ENCODE assay signal across 10 cellular contexts in the genomic region with DNA sequence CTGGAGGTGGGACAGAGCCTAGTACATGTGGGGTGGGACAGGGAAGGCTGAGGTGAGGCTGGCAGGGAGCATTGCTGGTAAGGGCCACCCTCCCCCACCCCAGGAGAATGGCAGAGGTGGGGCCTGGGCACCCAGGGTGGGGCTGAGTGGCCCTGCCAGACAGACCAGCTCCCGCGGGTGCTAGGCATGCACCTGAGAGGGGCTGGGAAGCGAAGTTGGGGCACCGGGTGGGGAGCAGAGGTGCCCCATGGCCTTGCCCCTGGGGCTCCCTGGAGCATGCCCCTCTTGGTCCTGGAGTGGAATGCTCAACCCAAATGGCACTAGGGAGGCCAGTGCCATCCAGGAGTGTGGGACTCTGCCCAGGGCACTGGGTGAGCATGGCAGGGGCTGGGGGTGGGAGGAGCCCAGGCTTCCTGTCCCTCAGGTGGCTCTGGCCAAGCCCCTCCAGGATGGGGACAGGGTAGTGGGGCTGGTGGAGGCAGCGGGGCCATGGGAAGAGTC. TPM values are rescaled to one million over a fixed set of nuclear protein-coding genes. Genes with fewer than 3 reads are reported as not detected.
DNase-seq lines count a peak whose midpoint lies in the region; FAIRE-seq and TF ChIP-seq lines count a peak whose summit lies in the region.
"Had no signal": no experiment of that assay in that cellular context is flagged by ENCODE, and none has a peak within 500 bp of the region (broad histone marks: within the 10 kb centered on the region; RNA-seq: fewer than 3 reads in every experiment).

No MANE protein-coding gene starts in this region.

- peak overlapping the region; percentile 10 for H3K4ac ChIP-seq in H1 (replicated peaks; ENCODE audit: insufficient read length, low read depth, low read length)

- TF ChIP-seq CTCF in H1 (IDR thresholded peaks at IDR 0.05; ENCODE audit: control extremely low read depth in 1 of 3, insufficient read depth in 1 of 3, low read depth in 1 of 3, low read length in 3 of 3) (no peak), type B pancreatic cell (conservative IDR thresholded peaks at IDR 0.05) (no peak)

- peak overlapping the region; percentile 78; the same call in 1 of the 2 replicates for H3K18ac ChIP-seq in H1 (ENCODE audit: extremely low read depth, low read length)

- TF ChIP-seq EP300 in H1 (IDR thresholded peaks at IDR 0.05; ENCODE audit: borderline replicate concordance in 1 of 2, low read depth in 2 of 2, low read length in 2 of 2) = no peak

- H3K23ac ChIP-seq in H1 (ENCODE audit: insufficient read length) = no peak overlapping the region

- H4K91ac ChIP-seq in H1 (replicated peaks; ENCODE audit: insufficient read length, low read length) = no peak overlapping the region

- H4K20me1 ChIP-seq in H1 (replicated peaks in 1 of 2; ENCODE audit: control insufficient read depth in 1 of 2, insufficient read depth in 2 of 2, low read length in 2 of 2) = peaks cover 6 to 12% of the 10 kb centered on the region in 2 experiments

- TF ChIP-seq POLR2A in H1 (IDR thresholded peaks at IDR 0.05; ENCODE audit: control extremely low read depth in 1 of 2, low read depth in 2 of 2, low read length in 2 of 2) = no peak

- peaks cover 16% of the 10 kb centered on the region for H3K27me3 Mint-ChIP-seq in type B pancreatic cell

- 0 out of 2 replicates have a peak overlapping the region, but pooled peaks have one; percentile 13 for H2BK20ac ChIP-seq in H1 (ENCODE audit: low read length)

- no peak for TF ChIP-seq RAD21 in H1 (IDR thresholded peaks at IDR 0.05 in 1 of 2, conservative IDR thresholded peaks at IDR 0.05 in 1 of 2; ENCODE audit: low read depth in 2 of 2, low read length in 2 of 2)

- H3K56ac ChIP-seq in H1 (replicated peaks; ENCODE audit: insufficient read length, low read depth, low read length) = no peak overlapping the region

- POLR2A ChIA-PET in H1 (lab: Charles Lee; ENCODE audit: partially characterized antibody) = interaction anchor here (0.8 to 0.9 kb wide), 3 partner anchors 11 to 213 kb away, joined by 3 to 5 read pairs (median 3); no protein-coding TSS in a partner anchor

- H4K5ac ChIP-seq in H1 (ENCODE audit: insufficient read length, low read depth, low read length) = no peak overlapping the region

- no peaks in the 10 kb centered on the region for H3K9me3 ChIP-seq in HUES6 (ENCODE audit: control insufficient read depth, insufficient read depth, low read depth, low read length)
- H3K9me3 ChIP-seq in H1 (ENCODE audit: insufficient read depth in 2 of 2, low read depth in 1 of 2, low read length in 1 of 2) = no peaks in the 10 kb centered on the region
- no peaks in the 10 kb centered on the region for H3K9me3 ChIP-seq in muscle layer of colon (ENCODE audit: low read length)

- H3K27me3 ChIP-seq in HUES6 (ENCODE audit: control insufficient read depth, insufficient read depth, low read length) (peaks cover 33% of the 10 kb centered on the region; the same call in 1 of the 2 replicates), H1 (replicated peaks in 1 of 4; ENCODE audit: control insufficient read depth in 3 of 4, extremely low read depth in 1 of 4, insufficient read depth in 3 of 4, low read length in 3 of 4) (peaks cover 0 to 45% (median 36%) of the 10 kb centered on the region in 4 experiments; a peak in 6 of 7 replicates), muscle layer of colon (ENCODE audit: control insufficient read depth in 1 of 2, insufficient read depth in 2 of 2, low read length in 2 of 2) (peaks cover 4 to 32% of the 10 kb centered on the region in 2 donors)

- no peak overlapping the region for H3K9ac ChIP-seq in HUES6 (ENCODE audit: low read length)
- H3K9ac ChIP-seq in H1 (replicated peaks in 1 of 4; ENCODE audit: extremely low read depth in 1 of 4, low read depth in 3 of 4, low read length in 3 of 4) = no peak overlapping the region
- H3K9ac ChIP-seq in muscle layer of colon (ENCODE audit: low read length) = peak overlapping the region; percentile 30

- peak overlapping the region in 1 of 2 experiments; percentile 68; a peak in 2 of 4 replicates for H3K4me2 ChIP-seq in H1 (ENCODE audit: insufficient read depth in 1 of 2, low read depth in 2 of 2, low read length in 2 of 2)

- no peaks in the 10 kb centered on the region for H3K36me3 Mint-ChIP-seq in type B pancreatic cell

- no peak overlapping the region for H3K27ac Mint-ChIP-seq in type B pancreatic cell

- H4K8ac ChIP-seq in H1 (ENCODE audit: extremely low read depth, insufficient read depth, low read length) = no peak overlapping the region

- no peak overlapping the region for H2BK120ac ChIP-seq in H1 (replicated peaks; ENCODE audit: low read depth, low read length)

- 97% methylated on average over 5 of the region's 5 CpGs; no CpG with 5 or more reads in 1 of the 2 experiments for WGBS in H1 (ENCODE audit: extremely low coverage in 1 of 2, insufficient coverage in 1 of 2, insufficient read length in 1 of 2, insufficient replicate concordance in 2 of 2, low coverage in 1 of 2, low lambda C conversion rate in 2 of 2, missing lambda C conversion rate in 1 of 2), 2 experiments

- H3K9me3 Mint-ChIP-seq in type B pancreatic cell = no peaks in the 10 kb centered on the region

- peak overlapping the region; percentile 60; the same call in 1 of the 2 replicates for H2BK12ac ChIP-seq in H1 (ENCODE audit: low read depth, low read length)

- H2AFZ ChIP-seq in H1 (ENCODE audit: low read length) = no peak overlapping the region

- H3K4me1 ChIP-seq in HUES6 (ENCODE audit: control insufficient read depth, insufficient read depth, low read length) (peaks cover 41% of the 10 kb centered on the region), H1 (replicated peaks in 1 of 4; ENCODE audit: control insufficient read depth in 3 of 4, insufficient read depth in 4 of 4, low read length in 3 of 4) (peaks cover 0 to 39% (median 28%) of the 10 kb centered on the region in 4 experiments; a peak in 6 of 7 replicates), muscle layer of colon (ENCODE audit: insufficient read depth, low read length) (peaks cover 6% of the 10 kb centered on the region)

- H3K36me3 ChIP-seq in HUES6 (ENCODE audit: control insufficient read depth, insufficient read depth, low read length) (no peaks in the 10 kb centered on the region; the same call in 1 of the 2 replicates), H1 (ENCODE audit: control insufficient read depth in 2 of 4, insufficient read depth in 4 of 4, low read length in 3 of 4) (no peaks in the 10 kb centered on the region), muscle layer of colon (ENCODE audit: insufficient read depth, low read length) (no peaks in the 10 kb centered on the region)

- no peak overlapping the region for H3K14ac ChIP-seq in H1 (ENCODE audit: insufficient read length)

- peaks cover 5% of the 10 kb centered on the region; the same call in 1 of the 2 replicates for H3K23me2 ChIP-seq in H1 (ENCODE audit: low read depth, low read length)

- no peaks in the 10 kb centered on the region for H3K79me1 ChIP-seq in H1 (ENCODE audit: low read depth, low read length)

- H3K4me3 ChIP-seq in HUES6 (ENCODE audit: low read depth, low read length) = peak overlapping the region; percentile 59; the same call in 1 of the 2 replicates
- H3K4me3 ChIP-seq in H1 (ENCODE audit: extremely low read depth in 1 of 4, insufficient read depth in 2 of 4, low read depth in 3 of 4, low read length in 4 of 4) = no peak overlapping the region
- H3K4me3 ChIP-seq in muscle layer of colon (ENCODE audit: low read depth in 1 of 2, low read length in 2 of 2) = peak overlapping the region in 1 of 2 donors; percentile 54

- peak overlapping the region; percentile 65 for H3K4me3 Mint-ChIP-seq in type B pancreatic cell

- CTCF ChIA-PET in H1 (lab: Charles Lee; ENCODE audit: partially characterized antibody) = interaction anchor here (1.0 to 18.4 kb wide), 18 partner anchors 9 to 209 kb away, joined by 3 to 276 read pairs (median 5); no protein-coding TSS in a partner anchor

- no peak overlapping the region for H2BK5ac ChIP-seq in H1 (ENCODE audit: low read depth, low read length)

- peak overlapping the region; percentile 65; the same call in 1 of the 2 replicates for H2AK5ac ChIP-seq in H1 (ENCODE audit: low read depth, low read length)

- no peaks in the 10 kb centered on the region for H3K79me2 ChIP-seq in H1 (ENCODE audit: control insufficient read depth in 1 of 2, insufficient read depth in 2 of 2, low read length in 2 of 2)

- FAIRE-seq in H1 (lab: Jason Lieb, UNC) = no peak
- FAIRE-seq: small intestine had no signal

- no peak overlapping the region for H2BK15ac ChIP-seq in H1 (ENCODE audit: low read length)

- DNase-seq in H1 (ENCODE audit: low read depth in 1 of 2, low spot score in 2 of 2) (no peak), type B pancreatic cell (ENCODE audit: extremely low spot score, unreplicated experiment) (no peak), HCEC 1CT (no peak), NCI-H1417 (lab: John Stamatoyannopoulos, UW) (no peak), NCI-H1694 (lab: John Stamatoyannopoulos, UW) (no peak)
- DNase-seq: NCI-H2029 treated with DMSO at 0.1 percent for 48 hours, small intestine had no signal

- peaks cover 26% of the 10 kb centered on the region for H3K4me1 Mint-ChIP-seq in type B pancreatic cell (ENCODE audit: unreplicated experiment)

- H3K27ac ChIP-seq in HUES6 (ENCODE audit: low read depth, low read length) (no peak overlapping the region), H1 (ENCODE audit: low read depth, low read length) (no peak overlapping the region), muscle layer of colon (ENCODE audit: low read depth, low read length) (no peak overlapping the region)

RNA-seq across cellular contexts. Expression of gene TNFAIP2, which starts 1.3 kb away (rescaled TPM):
- 28.3 and 33.3 TPM in 2 replicates for total RNA-seq in H1 (2021; fragmentation: NEBNext Ultra II Directional; extraction: Animal tissue kit (Norgen Biotek cat#: 25700))
- polyA plus RNA-seq in H1 (2011; rRNA removed) = 34.5 and 37.6 TPM in 2 replicates
- 24.9 TPM for polyA plus RNA-seq in H1 (2011; cell fraction: cytosol; rRNA removed)
- 145 TPM for polyA plus RNA-seq in H1 (2011; cell fraction: nucleus; rRNA removed)
- 23.2 to 37.9 TPM (median 33.7 TPM) in 4 replicates for polyA plus RNA-seq in H1 (2012, experiment 1 of 2)
- 38.1 TPM for polyA plus RNA-seq in H1 (2012, experiment 2 of 2)
- 22.4 TPM for polyA plus RNA-seq in H1 (2013, experiment 1 of 2)
- 21.9 TPM for polyA plus RNA-seq in H1 (2013, experiment 2 of 2)
- polyA minus RNA-seq in H1 (2011; rRNA and poly(A)+ RNA removed) = 14.2 and 16.0 TPM in 2 replicates
- polyA minus RNA-seq in H1 (2011; cell fraction: cytosol; rRNA and poly(A)+ RNA removed) = 19.6 TPM
- polyA minus RNA-seq in H1 (2011; cell fraction: nucleus; rRNA and poly(A)+ RNA removed) = 16.3 TPM
- total RNA-seq in type B pancreatic cell (ENCODE audit: low replicate concordance) = 21.5 and 28.5 TPM in 2 replicates

RNA-seq across cellular contexts. Expression of gene EXOC3L4, which starts 30.0 kb away (rescaled TPM):
- total RNA-seq in H1 (2021; fragmentation: NEBNext Ultra II Directional; extraction: Animal tissue kit (Norgen Biotek cat#: 25700)) = 0.45 TPM in 1 of 2 replicates, not detected in the other
- 0.24 and 0.57 TPM in 2 replicates for polyA plus RNA-seq in H1 (2011; rRNA removed)
- polyA plus RNA-seq in H1 (2011; cell fraction: cytosol; rRNA removed) = 0.72 TPM
- 1.8 TPM for polyA plus RNA-seq in H1 (2011; cell fraction: nucleus; rRNA removed)
- 0.53 to 0.60 TPM in 2 of 4 replicates, not detected in the others for polyA plus RNA-seq in H1 (2012, experiment 1 of 2)
- polyA plus RNA-seq in H1 (2012, experiment 2 of 2) = 0.47 TPM
- 0.20 TPM for polyA plus RNA-seq in H1 (2013, experiment 1 of 2)
- 0.13 TPM for polyA plus RNA-seq in H1 (2013, experiment 2 of 2)
- polyA minus RNA-seq in H1 (2011; rRNA and poly(A)+ RNA removed) = 0.13 TPM in 1 of 2 replicates, not detected in the other
- not detected for polyA minus RNA-seq in H1 (2011; cell fraction: cytosol; rRNA and poly(A)+ RNA removed)
- polyA minus RNA-seq in H1 (2011; cell fraction: nucleus; rRNA and poly(A)+ RNA removed) = 0.60 TPM
- total RNA-seq in type B pancreatic cell (ENCODE audit: low replicate concordance) = 4.0 and 4.1 TPM in 2 replicates

RNA-seq across cellular contexts. Expression of gene LBHD2, which starts 40.5 kb away (rescaled TPM):
- not detected in 2 replicates for total RNA-seq in H1 (2021; fragmentation: NEBNext Ultra II Directional; extraction: Animal tissue kit (Norgen Biotek cat#: 25700))
- polyA plus RNA-seq in H1 (2011; rRNA removed) = 0.16 TPM in 1 of 2 replicates, not detected in the other
- polyA plus RNA-seq in H1 (2011; cell fraction: cytosol; rRNA removed) = not detected
- not detected for polyA plus RNA-seq in H1 (2011; cell fraction: nucleus; rRNA removed)
- polyA plus RNA-seq in H1 (2012, experiment 1 of 2) = not detected in 4 replicates
- not detected for polyA plus RNA-seq in H1 (2012, experiment 2 of 2)
- polyA plus RNA-seq in H1 (2013, experiment 1 of 2) = not detected
- not detected for polyA plus RNA-seq in H1 (2013, experiment 2 of 2)
- polyA minus RNA-seq in H1 (2011; rRNA and poly(A)+ RNA removed) = not detected in 2 replicates
- polyA minus RNA-seq in H1 (2011; cell fraction: cytosol; rRNA and poly(A)+ RNA removed) = not detected
- polyA minus RNA-seq in H1 (2011; cell fraction: nucleus; rRNA and poly(A)+ RNA removed) = not detected
- total RNA-seq in type B pancreatic cell (ENCODE audit: low replicate concordance) = not detected in 2 replicates
- total RNA-seq: left colon had no signal
- polyA plus RNA-seq: small intestine had no signal
